Comparison of ENCODE assay signal across 9 cellular contexts in genomic region chr10:70479626-70480253, GRCh38. TPM values are rescaled to one million over a fixed set of nuclear protein-coding genes. Genes with fewer than 3 reads are reported as not detected.
DNase-seq lines count a peak whose midpoint lies in the region; FAIRE-seq and TF ChIP-seq lines count a peak whose summit lies in the region.
"Had no signal": no experiment of that assay in that cellular context is flagged by ENCODE, and none has a peak within 500 bp of the region (broad histone marks: within the 10 kb centered on the region; RNA-seq: fewer than 3 reads in every experiment).

No MANE protein-coding gene starts in this region.

- in situ Hi-C loops in G401 (cut with HindIII; ENCODE audit: low sequenced_read_pairs): no loop called here

- H3F3A ChIP-seq in smooth muscle cell (ENCODE audit: low read depth): peaks cover 7% of the 10 kb centered on the region

- intact Hi-C loops in esophagus squamous epithelium (cut with DNase I): no loop called here

- H3K4me3 ChIP-seq in Peyer's patch: peak overlapping the region; percentile 1 to 77 (median 57)
- peak overlapping the region in 3 of 4 donors; percentile 55 to 87 (median 69) for H3K4me3 ChIP-seq in esophagus squamous epithelium
- H3K4me3 ChIP-seq in parathyroid adenoma (ENCODE audit: low read depth, low read length): no peak overlapping the region
- no peak overlapping the region for H3K4me3 ChIP-seq in smooth muscle cell

- no peak overlapping the region for H3K9ac ChIP-seq in parathyroid adenoma
- no peak overlapping the region for H3K9ac ChIP-seq in smooth muscle cell (ENCODE audit: low read depth)

- H3K4me1 ChIP-seq in Peyer's patch: peaks cover 0 to 57% (median 27%) of the 10 kb centered on the region in 4 donors
- peaks cover 31 to 92% (median 51%) of the 10 kb centered on the region in 3 donors for H3K4me1 ChIP-seq in esophagus squamous epithelium
- peaks cover 6% of the 10 kb centered on the region for H3K4me1 ChIP-seq in parathyroid adenoma
- H3K4me1 ChIP-seq in smooth muscle cell (ENCODE audit: low read depth): peaks cover 9% of the 10 kb centered on the region

- no peak overlapping the region for H2AFZ ChIP-seq in parathyroid adenoma
- no peak overlapping the region for H2AFZ ChIP-seq in smooth muscle cell (ENCODE audit: low read depth)

- TF ChIP-seq POLR2A in Peyer's patch (IDR thresholded peaks at IDR 0.05) (no peak), esophagus squamous epithelium (IDR thresholded peaks at IDR 0.05) (no peak), H54 (IDR thresholded peaks at IDR 0.05; ENCODE audit: low read depth, low read length) (no peak)

- WGBS in esophagus squamous epithelium, 2 donors: 57 to 69% methylated on average over 5 to 6 of the region's 8 CpGs
- WGBS in smooth muscle cell (ENCODE audit: low lambda C conversion rate): 74% methylated on average over 8 of the region's 8 CpGs

- H3K27me3 ChIP-seq in Peyer's patch: no peaks in the 10 kb centered on the region
- peaks cover 0 to 14% (median 0%) of the 10 kb centered on the region in 4 donors for H3K27me3 ChIP-seq in esophagus squamous epithelium
- H3K27me3 ChIP-seq in parathyroid adenoma (ENCODE audit: control insufficient read depth, insufficient read depth, low read length): no peaks in the 10 kb centered on the region
- H3K27me3 ChIP-seq in smooth muscle cell (ENCODE audit: low read depth): peaks cover 4% of the 10 kb centered on the region

- no peaks in the 10 kb centered on the region for H4K20me1 ChIP-seq in smooth muscle cell (ENCODE audit: low read depth)

- no peaks in the 10 kb centered on the region for H3K79me2 ChIP-seq in parathyroid adenoma
- no peaks in the 10 kb centered on the region for H3K79me2 ChIP-seq in smooth muscle cell (ENCODE audit: low read depth)

- TF ChIP-seq CTCF in Peyer's patch (IDR thresholded peaks at IDR 0.05) (no peak), esophagus squamous epithelium (IDR thresholded peaks at IDR 0.05) (no peak), parathyroid adenoma (IDR thresholded peaks at IDR 0.05) (no peak), smooth muscle cell (IDR thresholded peaks at IDR 0.05; ENCODE audit: borderline replicate concordance, insufficient read depth, poor library complexity, severe bottlenecking) (no peak)

- H3K4me2 ChIP-seq in parathyroid adenoma (ENCODE audit: low read length) (no peak overlapping the region), smooth muscle cell (no peak overlapping the region)

- DNase-seq in G401 (ENCODE audit: low spot score) (peak; percentile 66), Peyer's patch (no peak), esophagus squamous epithelium (lab: John Stamatoyannopoulos, UW) (no peak), smooth muscle cell (lab: John Stamatoyannopoulos, UW; ENCODE audit: unreplicated experiment) (no peak), H54 (ENCODE audit: insufficient read length, low spot score) (no peak), activated gamma-delta T cell treated with Interleukin-2 at 50 U/mL for 16 hours (no peak), AG08396 (ENCODE audit: low spot score) (no peak)

- H3K36me3 ChIP-seq in Peyer's patch (no peaks in the 10 kb centered on the region), esophagus squamous epithelium (no peaks in the 10 kb centered on the region), parathyroid adenoma (ENCODE audit: control insufficient read depth, insufficient read depth, low read length) (no peaks in the 10 kb centered on the region), smooth muscle cell (ENCODE audit: low read depth) (no peaks in the 10 kb centered on the region)

- H3K9me3 ChIP-seq in Peyer's patch (no peaks in the 10 kb centered on the region), esophagus squamous epithelium (no peaks in the 10 kb centered on the region), parathyroid adenoma (ENCODE audit: control insufficient read depth, low read length) (no peaks in the 10 kb centered on the region), smooth muscle cell (replicated peaks; ENCODE audit: low read depth) (no peaks in the 10 kb centered on the region)

- no peak for FAIRE-seq in H54 (lab: Jason Lieb, UNC)

- H3K27ac ChIP-seq in Peyer's patch (peak overlapping the region in 3 of 4 donors; percentile 45 to 75 (median 72)), esophagus squamous epithelium (peak overlapping the region; percentile 49 to 86 (median 72)), parathyroid adenoma (peak overlapping the region; percentile 38), smooth muscle cell (ENCODE audit: low read depth) (no peak overlapping the region)

RNA-seq across cellular contexts. Expression of gene PALD1, which starts 1.2 kb away (rescaled TPM):
- 31.8 and 34.8 TPM in 2 replicates for total RNA-seq in G401 (2014; rRNA removed; shearing (Covaris generic))
- total RNA-seq in Peyer's patch (10 to 100 TPM in 1 of 4 donors, 1 to 10 TPM in 3; 1.2 to 15.7 (median 3.6) TPM), esophagus squamous epithelium (10 to 100 TPM in 1 of 4 donors, 1 to 10 TPM in 3; 2.6 to 11.3 (median 4.5) TPM), smooth muscle cell (1.4 and 1.5 TPM in 2 replicates)
- 0.73 and 2.2 TPM in 2 replicates for polyA plus RNA-seq in smooth muscle cell

RNA-seq across cellular contexts. Expression of gene NODAL, which starts 38.3 kb away (rescaled TPM):
- 2.8 TPM in 1 of 2 replicates, not detected in the other for total RNA-seq in G401 (2014; rRNA removed; shearing (Covaris generic))
- not detected for total RNA-seq in Peyer's patch
- not detected for total RNA-seq in esophagus squamous epithelium
- total RNA-seq in smooth muscle cell: not detected in 2 replicates
- polyA plus RNA-seq in smooth muscle cell: 0.63 and 0.81 TPM in 2 replicates
- total RNA-seq: activated naive CD4-positive, alpha-beta T cell treated with anti-CD3 and anti-CD28 coated beads, Interleukin-2, amount 50 U/mL, for 72 hours had no signal

Comparison
In these comparisons a context has a peak if more than half of its experiments do, and no peak if none do; other contexts are left out.
1. H3K4me3 ChIP-seq: peak in Peyer's patch (4 of 4) and esophagus squamous epithelium (3 of 4); none in parathyroid adenoma (single experiment) and smooth muscle cell (single experiment).